In the genomic region with DNA sequence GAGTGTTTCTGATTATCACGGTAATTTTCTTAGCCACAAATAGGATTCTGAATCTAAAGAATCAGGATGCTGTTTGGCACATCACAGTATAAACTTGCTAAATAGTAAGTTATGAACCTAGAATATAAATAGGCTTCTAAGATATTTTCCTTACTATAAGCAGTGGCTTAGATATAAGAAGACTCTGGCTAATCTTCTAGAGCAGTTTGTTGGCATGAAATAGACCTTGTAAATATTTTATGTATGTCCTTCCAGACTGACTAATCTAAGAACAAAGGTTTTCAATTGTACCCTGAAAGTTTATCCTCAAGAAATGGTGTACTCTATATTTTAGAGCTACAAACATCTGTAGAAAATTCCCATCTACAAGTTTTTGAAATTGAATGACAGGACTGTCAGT, we compare ENCODE assay signal across 7 cellular contexts. TPM values are rescaled to one million over a fixed set of nuclear protein-coding genes. Genes with fewer than 3 reads are reported as not detected.
"Had no signal": no experiment of that assay in that cellular context is flagged by ENCODE, and none has a peak within 500 bp of the region (broad histone marks: within the 10 kb centered on the region; RNA-seq: fewer than 3 reads in every experiment).

No MANE protein-coding gene starts in this region.

- H3K4me3 ChIP-seq: GM12878 had no signal

- DNase-seq: GDM1, GF-D8 had no signal

- FAIRE-seq: GM12878, GM12891, GM18507, GM19239 had no signal

- ATAC-seq: GM12878 had no signal

RNA-seq across cellular contexts. Expression of a gene that starts 48.3 kb away (rescaled TPM):
- total RNA-seq: G401, GM12878 had no signal
- polyA plus RNA-seq: GM12878 had no signal
